Comparison of ENCODE assay signal across 1 cellular context in genomic region chr6:146881228-146882181, GRCh38.
A peak's percentile ranks its signal among the peaks of the same experiment; 100 is the strongest.
TF ChIP-seq lines count a peak whose summit lies in the region.

No MANE protein-coding gene starts in this region.

TF ChIP-seq in K562, 482 proteins besides CTCF, POLR2A, EP300 and RAD21 (continued from another document and continues in another):
- TF ChIP-seq ZBTB33 (CRISPR knock-in tag; IDR thresholded peaks at IDR 0.05), result no peak
- no peak for TF ChIP-seq SNAPC5 (CRISPR knock-in tag; IDR thresholded peaks at IDR 0.05)
- no peak for TF ChIP-seq ZBTB49 (CRISPR knock-in tag; IDR thresholded peaks at IDR 0.05; ENCODE audit: borderline replicate concordance)
- no peak; the same call in 1 of the 2 replicates for TF ChIP-seq ZNF3 (CRISPR knock-in tag; IDR thresholded peaks at IDR 0.05)
- TF ChIP-seq SETDB1 (IDR thresholded peaks at IDR 0.05; ENCODE audit: low read length), result no peak
- no peak for TF ChIP-seq HCFC1 (IDR thresholded peaks at IDR 0.05; ENCODE audit: low read depth, low read length)
- TF ChIP-seq IRF2 (CRISPR knock-in tag; IDR thresholded peaks at IDR 0.05), result no peak
- no peak for TF ChIP-seq ZBTB7A (IDR thresholded peaks at IDR 0.05; ENCODE audit: borderline replicate concordance, control insufficient read depth, low read depth, low read length)
- no peak for TF ChIP-seq TCF15 (CRISPR knock-in tag; IDR thresholded peaks at IDR 0.05)
- TF ChIP-seq PCBP1 (IDR thresholded peaks at IDR 0.05; ENCODE audit: low read depth, low read length, poor library complexity, severe bottlenecking), result no peak
- TF ChIP-seq KDM2B (CRISPR knock-in tag; IDR thresholded peaks at IDR 0.05), result no peak
- TF ChIP-seq ZEB2 (IDR thresholded peaks at IDR 0.05), result peak; percentile 73
- TF ChIP-seq ZNF707 (CRISPR knock-in tag; conservative IDR thresholded peaks at IDR 0.05), result no peak
- no peak for TF ChIP-seq ZNF224 (CRISPR knock-in tag; IDR thresholded peaks at IDR 0.05)
- no peak for TF ChIP-seq ZC3H4 (CRISPR knock-in tag; IDR thresholded peaks at IDR 0.05; ENCODE audit: borderline replicate concordance)
- no peak for TF ChIP-seq NR0B1 (IDR thresholded peaks at IDR 0.05; ENCODE audit: partially characterized antibody)
- no peak for TF ChIP-seq ZSCAN32 (CRISPR knock-in tag; IDR thresholded peaks at IDR 0.05)
- no peak for TF ChIP-seq RHOXF2B (CRISPR knock-in tag; conservative IDR thresholded peaks at IDR 0.05)
- TF ChIP-seq ZNF436 (CRISPR knock-in tag; IDR thresholded peaks at IDR 0.05), result 0 out of 2 replicates have a peak, but pooled peaks have one; percentile 11
- TF ChIP-seq ARID4B (CRISPR knock-in tag; IDR thresholded peaks at IDR 0.05), result no peak
- no peak for TF ChIP-seq NRF1 (conservative IDR thresholded peaks at IDR 0.05 in 1 of 2, IDR thresholded peaks at IDR 0.05 in 1 of 2)
- no peak for TF ChIP-seq TAF1 (IDR thresholded peaks at IDR 0.05; ENCODE audit: control insufficient read depth, extremely low read depth, insufficient read depth, low read length, severe bottlenecking)
- TF ChIP-seq NFXL1 (CRISPR knock-in tag; IDR thresholded peaks at IDR 0.05), result no peak
- no peak for TF ChIP-seq ZC3H8 (IDR thresholded peaks at IDR 0.05)
- TF ChIP-seq ZNF655 (CRISPR knock-in tag; IDR thresholded peaks at IDR 0.05), result no peak
- TF ChIP-seq ZNF143 (CRISPR knock-in tag; IDR thresholded peaks at IDR 0.05), result no peak
- no peak for TF ChIP-seq ARID2 (IDR thresholded peaks at IDR 0.05)
- no peak for TF ChIP-seq KDM5B (IDR thresholded peaks at IDR 0.05; ENCODE audit: insufficient replicate concordance, low read depth, low read length)
- peak in 1 of 2 experiments; percentile 29; a peak in 2 of 4 replicates for TF ChIP-seq TBL1XR1 (IDR thresholded peaks at IDR 0.05; ENCODE audit: low read length in 2 of 2)
- TF ChIP-seq CTCFL (IDR thresholded peaks at IDR 0.05; ENCODE audit: borderline replicate concordance, insufficient read depth, low read depth, low read length, poor library complexity, severe bottlenecking), result no peak
- TF ChIP-seq ZNF511 (CRISPR knock-in tag; IDR thresholded peaks at IDR 0.05), result no peak
- no peak for TF ChIP-seq ZBTB43 (CRISPR knock-in tag; IDR thresholded peaks at IDR 0.05)
- no peak for TF ChIP-seq MLX (CRISPR knock-in tag; conservative IDR thresholded peaks at IDR 0.05)
- no peak for TF ChIP-seq CBX3 (IDR thresholded peaks at IDR 0.05; ENCODE audit: borderline replicate concordance in 1 of 2, low read length in 2 of 2)
- TF ChIP-seq ATF3 (IDR thresholded peaks at IDR 0.05), result peak; percentile 69
- no peak for TF ChIP-seq ATF3 (CRISPR knock-in tag; conservative IDR thresholded peaks at IDR 0.05)
- no peak for TF ChIP-seq FOXA3 (CRISPR knock-in tag; conservative IDR thresholded peaks at IDR 0.05 in 1 of 2, IDR thresholded peaks at IDR 0.05 in 1 of 2)
- no peak for TF ChIP-seq DEAF1 (CRISPR knock-in tag; IDR thresholded peaks at IDR 0.05)
- TF ChIP-seq GTF2B (IDR thresholded peaks at IDR 0.05; ENCODE audit: extremely low read depth, insufficient read length), result no peak
- TF ChIP-seq STAT5B (CRISPR knock-in tag; IDR thresholded peaks at IDR 0.05), result no peak
